ENCODE assay signal across 12 cellular contexts in genomic region chr17:20174588-20175265, GRCh38.
DNase-seq lines count a peak whose midpoint lies in the region; ATAC-seq, FAIRE-seq and TF ChIP-seq lines count a peak whose summit lies in the region.
"Had no signal": no experiment of that assay in that cellular context is flagged by ENCODE, and none has a peak within 500 bp of the region (broad histone marks: within the 10 kb centered on the region; RNA-seq: fewer than 3 reads in every experiment).

No MANE protein-coding gene starts in this region.

- H3K4me2 ChIP-seq in GM23338 (peak overlapping the region; percentile 42; the same call in 1 of the 2 replicates), endothelial cell of umbilical vein (ENCODE audit: insufficient read depth, low read length) (peak overlapping the region; percentile 24), skeletal muscle satellite cell (ENCODE audit: low read length) (peak overlapping the region; percentile 80)

- H2AFZ ChIP-seq in GM23338 (no peak overlapping the region), endothelial cell of umbilical vein (ENCODE audit: low read depth, low read length) (peak overlapping the region; percentile 56)

- H3K27me3 ChIP-seq in GM23338 (ENCODE audit: insufficient read depth) = no peaks in the 10 kb centered on the region
- H3K27me3 ChIP-seq in SJSA1 (replicated peaks) = no peaks in the 10 kb centered on the region
- H3K27me3 ChIP-seq in endothelial cell of umbilical vein (ENCODE audit: control insufficient read depth in 2 of 2, insufficient read depth in 2 of 2, low read length in 2 of 2) = no peaks in the 10 kb centered on the region
- H3K27me3 ChIP-seq in skeletal muscle satellite cell (ENCODE audit: control insufficient read depth, insufficient read depth, low read length) = no peaks in the 10 kb centered on the region

- no peak for DNase-seq in GM23338 (ENCODE audit: low spot score)
- peak; percentile 71 to 83 for DNase-seq in SJSA1 (ENCODE audit: low read depth in 1 of 2, low spot score in 2 of 2)
- no peak for DNase-seq in endothelial cell of umbilical vein (ENCODE audit: low read depth, low spot score)
- DNase-seq in DMS 273 treated with DMSO at 0.1 percent for 48 hours (lab: John Stamatoyannopoulos, UW) = no peak
- no peak for DNase-seq in DMS114 treated with DMSO at 0.1 percent for 48 hours (lab: John Stamatoyannopoulos, UW; ENCODE audit: unreplicated experiment)
- DNase-seq in NCI-H774 (lab: John Stamatoyannopoulos, UW) = no peak
- DNase-seq: activated CD4-positive, CD25-positive, alpha-beta regulatory T cell treated with anti-CD3 and anti-CD28 coated beads, Interleukin-2, amount 50 U/mL, for 72 hours; activated T-cell treated with anti-CD3 and anti-CD28 coated beads, Interleukin-2, amount 50 U/mL, for 48 hours; CD8-positive, alpha-beta memory T cell; NCI-H146 had no signal

- no peaks in the 10 kb centered on the region for H3K36me3 Mint-ChIP-seq in GM23338 (ENCODE audit: low read depth)

- peak; percentile 12 for ATAC-seq in GM23338
- ATAC-seq in HG02981 (IDR thresholded peaks at IDR 0.05; ENCODE audit: unreplicated experiment) = no peak

- TF ChIP-seq CTCF in GM23338 (conservative IDR thresholded peaks at IDR 0.05; ENCODE audit: low read depth in 2 of 2) = no peak
- TF ChIP-seq CTCF in endothelial cell of umbilical vein (IDR thresholded peaks at IDR 0.05; ENCODE audit: extremely low read depth in 1 of 2, insufficient read depth in 1 of 2, low read depth in 1 of 2, low read length in 2 of 2) = no peak

- peaks cover 76% of the 10 kb centered on the region for H3K4me1 Mint-ChIP-seq in GM23338
- H3K4me1 Mint-ChIP-seq: CD8-positive, alpha-beta memory T cell had no signal

- intact Hi-C loops in endothelial cell of umbilical vein (cut with micrococcal nuclease) = no loop called here

- H3K79me2 ChIP-seq in GM23338 (replicated peaks; ENCODE audit: insufficient read depth) (peaks cover 100% of the 10 kb centered on the region), endothelial cell of umbilical vein (ENCODE audit: control insufficient read depth, insufficient read depth, low read length) (no peaks in the 10 kb centered on the region)

- H3K4me1 ChIP-seq in GM23338 (ENCODE audit: insufficient read depth) = peaks cover 85% of the 10 kb centered on the region
- H3K4me1 ChIP-seq in SJSA1 (replicated peaks) = peaks cover 77% of the 10 kb centered on the region
- peaks cover 11% of the 10 kb centered on the region for H3K4me1 ChIP-seq in endothelial cell of umbilical vein (ENCODE audit: control insufficient read depth, extremely low read depth, insufficient read depth, low read length)
- peaks cover 33% of the 10 kb centered on the region for H3K4me1 ChIP-seq in skeletal muscle satellite cell (ENCODE audit: control insufficient read depth, insufficient read depth, low read length)

- H3K9me2 ChIP-seq in GM23338 (ENCODE audit: insufficient read depth) = no peaks in the 10 kb centered on the region

- no peaks in the 10 kb centered on the region; the same call in 1 of the 2 replicates for H3F3A ChIP-seq in GM23338 (replicated peaks; ENCODE audit: low read depth)

- H3K36me3 ChIP-seq in GM23338 (ENCODE audit: insufficient read depth) = no peaks in the 10 kb centered on the region
- H3K36me3 ChIP-seq in SJSA1 = 0 out of 2 replicates have a peak, but pooled peaks cover 3% of the 10 kb centered on the region
- H3K36me3 ChIP-seq in endothelial cell of umbilical vein (ENCODE audit: control insufficient read depth in 2 of 2, extremely low read depth in 1 of 2, insufficient read depth in 2 of 2, low read length in 2 of 2) = no peaks in the 10 kb centered on the region
- H3K36me3 ChIP-seq in skeletal muscle satellite cell (ENCODE audit: insufficient read depth, low read length) = no peaks in the 10 kb centered on the region

- CTCF ChIA-PET in endothelial cell of umbilical vein (lab: Charles Lee) = interaction anchor here (1.0 to 1.4 kb wide), 2 partner anchors 23 to 31 kb away, joined by 3 to 5 read pairs; no protein-coding TSS in a partner anchor

- no peak for FAIRE-seq in endothelial cell of umbilical vein (lab: Jason Lieb, UNC)

- dilution Hi-C loops in endothelial cell of umbilical vein (cut with MboI; ENCODE audit: extremely low pct_ligation_motif_present, low sequenced_read_pairs) = no loop called here

- H4K20me1 ChIP-seq in GM23338 (replicated peaks; ENCODE audit: insufficient read depth) = peaks cover 14% of the 10 kb centered on the region
- no peaks in the 10 kb centered on the region for H4K20me1 ChIP-seq in endothelial cell of umbilical vein (replicated peaks; ENCODE audit: control insufficient read depth, extremely low read depth, insufficient read depth, low read length)

- no peaks in the 10 kb centered on the region for H3K9me3 ChIP-seq in SJSA1 (replicated peaks)
- H3K9me3 ChIP-seq in endothelial cell of umbilical vein (replicated peaks; ENCODE audit: control insufficient read depth, insufficient read depth, low read length) = no peaks in the 10 kb centered on the region
- no peaks in the 10 kb centered on the region for H3K9me3 ChIP-seq in skeletal muscle satellite cell (replicated peaks; ENCODE audit: low read length)

- H3K4me3 ChIP-seq in GM23338 (no peak overlapping the region), SJSA1 (peak overlapping the region; percentile 5; the same call in 1 of the 2 replicates), endothelial cell of umbilical vein (replicated peaks in 1 of 3; ENCODE audit: insufficient read depth in 1 of 3, low read depth in 1 of 3, low read length in 3 of 3) (no peak overlapping the region), skeletal muscle satellite cell (ENCODE audit: low read length) (peak overlapping the region; percentile 41)

- no peak overlapping the region; the same call in 1 of the 2 replicates for H3K27ac Mint-ChIP-seq in GM23338

- H3K9me1 ChIP-seq in endothelial cell of umbilical vein (replicated peaks; ENCODE audit: control insufficient read depth, extremely low read depth, insufficient read depth, low read length) = no peaks in the 10 kb centered on the region

- H3K4me3 Mint-ChIP-seq in GM23338 = no peak overlapping the region
- H3K4me3 Mint-ChIP-seq: CD8-positive, alpha-beta memory T cell had no signal

- H3K27me3 Mint-ChIP-seq in GM23338 (ENCODE audit: insufficient read depth, low read depth, poor library complexity) = peaks cover 8% of the 10 kb centered on the region

- POLR2A ChIA-PET in endothelial cell of umbilical vein (lab: Charles Lee) = no interaction called here

- H3K9ac ChIP-seq in endothelial cell of umbilical vein (replicated peaks; ENCODE audit: extremely low read depth, insufficient read depth, low read length) (no peak overlapping the region), skeletal muscle satellite cell (ENCODE audit: low read depth, low read length) (no peak overlapping the region)

- TF ChIP-seq POLR2A in endothelial cell of umbilical vein (IDR thresholded peaks at IDR 0.05; ENCODE audit: low read depth, low read length) = no peak

- BruUV-seq in endothelial cell of umbilical vein (replicated peaks; lab: Mats Ljungman, UMichigan) = no TSS peak

- no peaks in the 10 kb centered on the region; the same call in 2 of the 3 replicates for H3K9me3 Mint-ChIP-seq in GM23338
- H3K9me3 Mint-ChIP-seq: CD8-positive, alpha-beta memory T cell had no signal

- H3K27ac ChIP-seq in GM23338 (ENCODE audit: low read depth) (peak overlapping the region; percentile 72; the same call in 1 of the 2 replicates), SJSA1 (peak overlapping the region; percentile 85), endothelial cell of umbilical vein (ENCODE audit: insufficient read depth, low read depth, low read length) (peak overlapping the region; percentile 44)

TF ChIP-seq in GM23338, 12 proteins besides CTCF, POLR2A, EP300 and RAD21 (continues in another document):
- no peak for TF ChIP-seq CREB1 (CRISPR knock-in tag; IDR thresholded peaks at IDR 0.05; ENCODE audit: low read depth)
- no peak for TF ChIP-seq POLR2AphosphoS5 (IDR thresholded peaks at IDR 0.05; ENCODE audit: low read depth)

TF ChIP-seq in endothelial cell of umbilical vein, 7 proteins besides CTCF, POLR2A, EP300 and RAD21:
- TF ChIP-seq JUN (IDR thresholded peaks at IDR 0.05; ENCODE audit: borderline replicate concordance, insufficient read depth, insufficient read length, low read depth) (no peak), EZH2 (IDR thresholded peaks at IDR 0.05; ENCODE audit: borderline replicate concordance, low read depth, low read length, severe bottlenecking) (no peak), POLR2AphosphoS5 (IDR thresholded peaks at IDR 0.05; ENCODE audit: insufficient read depth, low read depth, low read length) (peak; percentile 48), GATA2 (IDR thresholded peaks at IDR 0.05; ENCODE audit: insufficient read depth, insufficient read length, low read depth, low read length) (no peak), MAX (IDR thresholded peaks at IDR 0.05; ENCODE audit: insufficient read depth, insufficient read length) (no peak), MYC (IDR thresholded peaks at IDR 0.05; ENCODE audit: low read depth, low read length) (no peak), FOS (IDR thresholded peaks at IDR 0.05; ENCODE audit: borderline replicate concordance, insufficient read depth, low read length) (peak; percentile 69)

Comparison
In these comparisons a context has a peak if more than half of its experiments do, and no peak if none do; other contexts are left out.
1. DNase-seq: peak in SJSA1 (2 of 2); none in GM23338 (single experiment), endothelial cell of umbilical vein (single experiment), DMS 273 treated with DMSO at 0.1 percent for 48 hours (single experiment), DMS114 treated with DMSO at 0.1 percent for 48 hours (single experiment) and NCI-H774 (single experiment).
2. H3K4me2 ChIP-seq: peak in every context shown above with its lines; median percentile 80 in skeletal muscle satellite cell; 42 in GM23338; 24 in endothelial cell of umbilical vein.
3. H3K4me3 ChIP-seq: peak in SJSA1 (single experiment) and skeletal muscle satellite cell (single experiment); none in GM23338 (single experiment) and endothelial cell of umbilical vein (0 of 3).
4. Peak in every context shown above with its lines, with median percentiles within 50 percentile points of each other: H3K27ac ChIP-seq.